ENCODE assay signal across 31 cellular contexts in the genomic region with DNA sequence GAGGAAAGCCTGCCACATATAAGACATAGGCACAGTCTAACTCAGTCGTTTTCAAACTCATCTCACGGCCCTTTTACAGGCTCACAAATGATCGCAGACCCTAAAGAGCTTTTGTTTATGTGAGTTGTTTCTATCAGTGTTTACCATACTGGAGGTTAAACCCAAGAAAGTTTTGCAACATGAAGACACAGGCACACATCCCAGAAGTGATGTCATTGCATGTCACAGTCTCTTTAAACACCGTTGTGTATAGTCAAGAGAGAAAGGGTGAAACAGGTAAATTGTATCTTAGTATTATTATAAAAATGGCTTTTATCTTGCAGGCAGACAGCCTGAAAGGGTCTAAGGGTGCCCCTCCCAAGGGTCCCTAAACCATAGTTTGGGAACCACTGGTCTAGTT.
DNase-seq lines count a peak whose midpoint lies in the region; ATAC-seq and TF ChIP-seq lines count a peak whose summit lies in the region.
"Had no signal": no experiment of that assay in that cellular context is flagged by ENCODE, and none has a peak within 500 bp of the region (broad histone marks: within the 10 kb centered on the region; RNA-seq: fewer than 3 reads in every experiment).

No MANE protein-coding gene starts in this region.

- peaks cover 71% of the 10 kb centered on the region for H3K4me1 Mint-ChIP-seq in CD8-positive, alpha-beta T cell (ENCODE audit: low read depth)
- H3K4me1 Mint-ChIP-seq in naive B cell, result peaks cover 42 to 63% (median 44%) of the 10 kb centered on the region in 3 donors

- H3K27ac ChIP-seq in CD8-positive, alpha-beta T cell (ENCODE audit: low read depth, low read length), result peak overlapping the region; percentile 22
- H3K27ac ChIP-seq in IMR-90 (ENCODE audit: insufficient read depth, low read length), result peak overlapping the region; percentile 38; the same call in 1 of the 2 replicates
- H3K27ac ChIP-seq: BLaER1, breast epithelium, dorsolateral prefrontal cortex, HL-60, KMS-11, left ventricle myocardium inferior, prostate gland had no signal

- H2AFZ ChIP-seq in IMR-90 (replicated peaks; ENCODE audit: low read length, poor library complexity), result no peak overlapping the region

- H2AK5ac ChIP-seq in IMR-90 (ENCODE audit: low read depth, low read length), result 0 out of 2 replicates have a peak overlapping the region, but pooled peaks have one; percentile 69

- TF ChIP-seq CTCF in CD8-positive, alpha-beta T cell (IDR thresholded peaks at IDR 0.05), result no peak
- no peak for TF ChIP-seq CTCF in IMR-90 (conservative IDR thresholded peaks at IDR 0.05; ENCODE audit: low read depth, low read length)
- no peak for TF ChIP-seq CTCF in epithelial cell of esophagus (IDR thresholded peaks at IDR 0.05; ENCODE audit: insufficient read depth, low read depth, low read length, missing control alignments)

- peaks cover 58% of the 10 kb centered on the region for H3K36me3 Mint-ChIP-seq in CD8-positive, alpha-beta T cell
- H3K36me3 Mint-ChIP-seq in naive B cell, result peaks cover 38 to 63% of the 10 kb centered on the region in 2 donors

- POLR2A ChIA-PET in CD8-positive, alpha-beta T cell (lab: Charles Lee), result interaction anchor here (1.4 kb wide), 1 partner anchor 96 kb away, joined by 4 read pairs; no protein-coding TSS in a partner anchor
- POLR2A ChIA-PET in IMR-90 (lab: Charles Lee; ENCODE audit: unreplicated experiment), result no interaction called here

- H2BK15ac ChIP-seq in IMR-90 (ENCODE audit: low read depth, low read length), result no peak overlapping the region; the same call in 2 of the 3 replicates

- ATAC-seq in CD8-positive, alpha-beta T cell, result peak; percentile 27
- ATAC-seq in IMR-90 (ENCODE audit: low read depth) (peak; percentile 59), naive B cell (ENCODE audit: low read depth in 2 of 2) (no peak), GM18505 (IDR thresholded peaks at IDR 0.05; ENCODE audit: unreplicated experiment) (no peak)
- ATAC-seq: Panc1 had no signal

- H4K5ac ChIP-seq in IMR-90 (ENCODE audit: low read depth, low read length), result no peak overlapping the region

- no peak overlapping the region for H3K4me3 Mint-ChIP-seq in CD8-positive, alpha-beta T cell
- H3K4me3 Mint-ChIP-seq in naive B cell, result no peak overlapping the region
- H3K4me3 Mint-ChIP-seq: activated naive CD4-positive, alpha-beta T cell treated with anti-CD3 and anti-CD28 coated beads, Interleukin-2, amount 10 ng/mL, durations not matched to agents 7 days and 5 days; mesothelial cell of epicardium; type B pancreatic cell had no signal

- H3K36me3 ChIP-seq in CD8-positive, alpha-beta T cell (ENCODE audit: insufficient read depth, low read length), result peaks cover 8% of the 10 kb centered on the region
- H3K36me3 ChIP-seq in IMR-90 (ENCODE audit: control insufficient read depth, insufficient read depth, low read length), result no peaks in the 10 kb centered on the region
- H3K36me3 ChIP-seq: breast epithelium, HAP-1, left ventricle myocardium inferior, MG63, prostate gland had no signal

- peak overlapping the region; percentile 53; the same call in 1 of the 2 replicates for H3K4ac ChIP-seq in IMR-90 (ENCODE audit: low read depth, low read length)

- H3K23ac ChIP-seq in IMR-90 (ENCODE audit: low read depth, low read length), result 0 out of 2 replicates have a peak overlapping the region, but pooled peaks have one; percentile 23

- no peak overlapping the region for H3K9ac ChIP-seq in IMR-90 (ENCODE audit: low read depth, low read length)
- H3K9ac ChIP-seq: BLaER1, KMS-11 had no signal

- H3K27me3 ChIP-seq in CD8-positive, alpha-beta T cell (ENCODE audit: insufficient read depth, low read length), result no peaks in the 10 kb centered on the region
- no peaks in the 10 kb centered on the region for H3K27me3 ChIP-seq in IMR-90 (ENCODE audit: control insufficient read depth, insufficient read depth, low read length)
- H3K27me3 ChIP-seq: BLaER1, breast epithelium, dorsolateral prefrontal cortex, MG63 had no signal

- no TSS peak for BruUV-seq in IMR-90 (replicated peaks; lab: Mats Ljungman, UMichigan)

- H3K9me3 Mint-ChIP-seq in CD8-positive, alpha-beta T cell, result peaks cover 5% of the 10 kb centered on the region
- peaks cover 5 to 26% (median 11%) of the 10 kb centered on the region in 7 donors for H3K9me3 Mint-ChIP-seq in naive B cell

- no peak overlapping the region for H4K91ac ChIP-seq in IMR-90 (ENCODE audit: insufficient read depth, low read depth, low read length)

- peak overlapping the region; percentile 8; the same call in 1 of the 2 replicates for H2BK120ac ChIP-seq in IMR-90 (ENCODE audit: low read depth, low read length)

- no peaks in the 10 kb centered on the region for H3K9me3 ChIP-seq in CD8-positive, alpha-beta T cell (ENCODE audit: low read length)
- H3K9me3 ChIP-seq in IMR-90 (ENCODE audit: control insufficient read depth, insufficient read depth, low read length), result no peaks in the 10 kb centered on the region
- H3K9me3 ChIP-seq: HAP-1, left ventricle myocardium inferior, MG63, prostate gland had no signal

- no peak for TF ChIP-seq RAD21 in IMR-90 (IDR thresholded peaks at IDR 0.05; ENCODE audit: low read length)

- H4K8ac ChIP-seq in IMR-90 (ENCODE audit: low read depth in 2 of 2, low read length in 2 of 2), result no peak overlapping the region; a peak in 2 of 4 replicates

- no peaks in the 10 kb centered on the region for H3K79me1 ChIP-seq in IMR-90 (ENCODE audit: low read depth in 1 of 2, low read length in 2 of 2)

- H3K18ac ChIP-seq in IMR-90 (ENCODE audit: low read depth, low read length), result peak overlapping the region; percentile 6; the same call in 1 of the 2 replicates

- no peak for DNase-seq in CD8-positive, alpha-beta T cell
- DNase-seq in IMR-90, result peak; percentile 79
- peak; percentile 17 for DNase-seq in epithelial cell of esophagus (ENCODE audit: low read depth)
- DNase-seq in naive B cell, result no peak
- no peak for DNase-seq in NCI-H446 (lab: John Stamatoyannopoulos, UW)
- no peak for DNase-seq in activated T-cell treated with anti-CD3 and anti-CD28 coated beads for 4 hours
- DNase-seq: activated CD4-positive, CD25-positive, alpha-beta regulatory T cell treated with anti-CD3 and anti-CD28 coated beads, Interleukin-2, amount 50 U/mL, for 72 hours; activated naive CD4-positive, alpha-beta T cell treated with anti-CD3 and anti-CD28 coated beads, Interleukin-2, amount 10 ng/mL, durations not matched to agents 7 days and 5 days; anterior cingulate cortex; dorsolateral prefrontal cortex; islet precursor cell; left ventricle myocardium inferior; MG63; NCI-H1105; NCI-H187 treated with DMSO at 0.1 percent for 48 hours; NCI-H524 treated with DMSO at 0.1 percent for 48 hours; nucleus accumbens; SHP77; stimulated activated CD4-positive, alpha-beta T cell treated with anti-CD3 and anti-CD28 coated beads, Interleukin-4, amount 100 ng/mL, for 1 hour; substantia nigra; T-helper 2 cell had no signal

- in situ Hi-C loops in IMR-90 (cut with MboI; ENCODE audit: low sequenced_read_pairs), result no loop called here

- no CpG with 5 or more reads among the region's 4 CpGs for WGBS in IMR-90 (ENCODE audit: extremely low coverage in 2 of 2, insufficient read length in 1 of 2), 2 experiments

- intact Hi-C loops in CD8-positive, alpha-beta T cell (cut with DNase I, micrococcal nuclease), result no loop called here
- intact Hi-C loops in IMR-90 (cut with micrococcal nuclease), result loop anchor here (2.0 kb wide), 1 partner anchor 17 kb away; no protein-coding TSS in a partner anchor

- no peak overlapping the region for H2AK9ac ChIP-seq in IMR-90 (replicated peaks; ENCODE audit: low read depth, low read length, poor library complexity)

- H3K4me2 ChIP-seq in IMR-90 (ENCODE audit: low read depth, low read length), result 0 out of 2 replicates have a peak overlapping the region, but pooled peaks have one; percentile 2
- H3K4me2 ChIP-seq: BLaER1, KMS-11 had no signal

- H3K9me1 ChIP-seq in IMR-90 (ENCODE audit: insufficient read depth, low read length), result peaks cover 7% of the 10 kb centered on the region

- H3K27me3 Mint-ChIP-seq in CD8-positive, alpha-beta T cell (ENCODE audit: low read depth), result no peaks in the 10 kb centered on the region
- no peaks in the 10 kb centered on the region for H3K27me3 Mint-ChIP-seq in naive B cell
- H3K27me3 Mint-ChIP-seq: activated naive CD4-positive, alpha-beta T cell treated with anti-CD3 and anti-CD28 coated beads, Interleukin-2, amount 10 ng/mL, durations not matched to agents 7 days and 5 days; type B pancreatic cell had no signal

- H4K20me1 ChIP-seq in IMR-90 (ENCODE audit: insufficient read depth, low read length), result no peaks in the 10 kb centered on the region

- TF ChIP-seq POLR2A in IMR-90 (IDR thresholded peaks at IDR 0.05; ENCODE audit: low read depth, low read length), result no peak
- TF ChIP-seq POLR2A in GM18505 (IDR thresholded peaks at IDR 0.05; ENCODE audit: borderline replicate concordance, extremely low read depth, insufficient read depth, insufficient read length), result no peak

- CTCF ChIA-PET in CD8-positive, alpha-beta T cell (lab: Charles Lee), result interaction anchor here (0.9 kb wide), 1 partner anchor 75 kb away, joined by 3 read pairs; no protein-coding TSS in a partner anchor
- CTCF ChIA-PET in IMR-90 (lab: Yijun Ruan, JAX), result no interaction called here

- no peak overlapping the region for H3K56ac ChIP-seq in IMR-90 (ENCODE audit: extremely low read depth, insufficient read depth, low read length)

- H2BK5ac ChIP-seq in IMR-90 (ENCODE audit: low read depth, low read length, poor library complexity, severe bottlenecking), result no peak overlapping the region

- H3K14ac ChIP-seq in IMR-90 (replicated peaks; ENCODE audit: low read depth, low read length), result peak overlapping the region; percentile 57; the same call in 1 of the 2 replicates

- H3K4me1 ChIP-seq in CD8-positive, alpha-beta T cell (ENCODE audit: insufficient read depth, low read length), result peaks cover 55% of the 10 kb centered on the region
- peaks cover 12% of the 10 kb centered on the region for H3K4me1 ChIP-seq in IMR-90 (ENCODE audit: control insufficient read depth, insufficient read depth, low read length)
- H3K4me1 ChIP-seq: BLaER1, breast epithelium, HAP-1, prostate gland had no signal

- H2BK20ac ChIP-seq in IMR-90 (ENCODE audit: low read depth, low read length), result peak overlapping the region; percentile 69; the same call in 1 of the 2 replicates

- H3K27ac Mint-ChIP-seq in CD8-positive, alpha-beta T cell, result peak overlapping the region; percentile 87
- H3K27ac Mint-ChIP-seq in naive B cell, result peak overlapping the region in 4 of 6 donors; percentile 38 to 92 (median 78)
- H3K27ac Mint-ChIP-seq: activated naive CD4-positive, alpha-beta T cell treated with anti-CD3 and anti-CD28 coated beads, Interleukin-2, amount 10 ng/mL, durations not matched to agents 7 days and 5 days; mesothelial cell of epicardium; type B pancreatic cell had no signal

- dilution Hi-C loops in IMR-90 (cut with HindIII; ENCODE audit: low sequenced_read_pairs, unreplicated experiment), result no loop called here

- H3K4me3 ChIP-seq in CD8-positive, alpha-beta T cell (ENCODE audit: low read depth, low read length), result no peak overlapping the region
- H3K4me3 ChIP-seq in IMR-90 (ENCODE audit: insufficient read depth, low read depth, low read length) (no peak overlapping the region), epithelial cell of esophagus (ENCODE audit: low read length) (no peak overlapping the region)
- H3K4me3 ChIP-seq: BLaER1, breast epithelium, dorsolateral prefrontal cortex, HAP-1, left ventricle myocardium inferior, MG63, prostate gland had no signal

TF ChIP-seq in IMR-90, 13 proteins besides CTCF, POLR2A, EP300 and RAD21 (continues in another document):
- no peak for TF ChIP-seq SMC3 (IDR thresholded peaks at IDR 0.05; ENCODE audit: low read depth, low read length)
- TF ChIP-seq CEBPB (IDR thresholded peaks at IDR 0.05; ENCODE audit: low read depth, low read length), result peak; percentile 75

Comparison
In these comparisons a context has a peak if more than half of its experiments do, and no peak if none do; other contexts are left out.
1. ATAC-seq: peak in CD8-positive, alpha-beta T cell (single experiment) and IMR-90 (single experiment); none in naive B cell (0 of 2) and GM18505 (single experiment).
2. DNase-seq: peak in IMR-90 (single experiment) and epithelial cell of esophagus (single experiment); none in CD8-positive, alpha-beta T cell (0 of 7), naive B cell (single experiment), NCI-H446 (0 of 2) and activated T-cell treated with anti-CD3 and anti-CD28 coated beads for 4 hours (single experiment).